ENCODE assay signal across 35 cellular contexts in genomic region chr3:170052398-170052797, GRCh38.
"Had no signal": no experiment of that assay in that cellular context is flagged by ENCODE, and none has a peak within 500 bp of the region (broad histone marks: within the 10 kb centered on the region; RNA-seq: fewer than 3 reads in every experiment).

No MANE protein-coding gene starts in this region.

- DNase-seq: Karpas-422, Kasumi-1, MG63, MM.1S, NCI-H1048, NCI-H1092, NCI-H1092 treated with DMSO at 0.1 percent for 48 hours, NCI-H1105, NCI-H1105 treated with DMSO at 0.1 percent for 48 hours, NCI-H1417, NCI-H1417 treated with DMSO at 0.1 percent for 48 hours, NCI-H1436, NCI-H1436 treated with DMSO at 0.1 percent for 48 hours, NCI-H146, NCI-H1694, NCI-H1694 treated with DMSO at 0.1 percent for 48 hours, NCI-H187, NCI-H187 treated with DMSO at 0.1 percent for 48 hours, NCI-H1930, NCI-H2029, NCI-H2029 treated with DMSO at 0.1 percent for 48 hours, NCI-H2081, NCI-H2081 treated with DMSO at 0.1 percent for 48 hours, NCI-H2107, NCI-H2171, NCI-H2171 treated with DMSO at 0.1 percent for 48 hours, NCI-H2227 treated with DMSO at 0.1 percent for 48 hours, NCI-H226, NCI-H345, NCI-H446, NCI-H446 treated with DMSO at 0.1 percent for 48 hours, NCI-H510A, NCI-H510A treated with DMSO at 0.1 percent for 48 hours, NCI-H524, NCI-H524 treated with DMSO at 0.1 percent for 48 hours had no signal

- H3K9me3 ChIP-seq: MG63 had no signal

- H3K36me3 ChIP-seq: MG63 had no signal

- H3K27me3 ChIP-seq: MG63 had no signal

- H3K4me3 ChIP-seq: MG63 had no signal
